ENCODE assay signal across 1 cellular context in the genomic region with DNA sequence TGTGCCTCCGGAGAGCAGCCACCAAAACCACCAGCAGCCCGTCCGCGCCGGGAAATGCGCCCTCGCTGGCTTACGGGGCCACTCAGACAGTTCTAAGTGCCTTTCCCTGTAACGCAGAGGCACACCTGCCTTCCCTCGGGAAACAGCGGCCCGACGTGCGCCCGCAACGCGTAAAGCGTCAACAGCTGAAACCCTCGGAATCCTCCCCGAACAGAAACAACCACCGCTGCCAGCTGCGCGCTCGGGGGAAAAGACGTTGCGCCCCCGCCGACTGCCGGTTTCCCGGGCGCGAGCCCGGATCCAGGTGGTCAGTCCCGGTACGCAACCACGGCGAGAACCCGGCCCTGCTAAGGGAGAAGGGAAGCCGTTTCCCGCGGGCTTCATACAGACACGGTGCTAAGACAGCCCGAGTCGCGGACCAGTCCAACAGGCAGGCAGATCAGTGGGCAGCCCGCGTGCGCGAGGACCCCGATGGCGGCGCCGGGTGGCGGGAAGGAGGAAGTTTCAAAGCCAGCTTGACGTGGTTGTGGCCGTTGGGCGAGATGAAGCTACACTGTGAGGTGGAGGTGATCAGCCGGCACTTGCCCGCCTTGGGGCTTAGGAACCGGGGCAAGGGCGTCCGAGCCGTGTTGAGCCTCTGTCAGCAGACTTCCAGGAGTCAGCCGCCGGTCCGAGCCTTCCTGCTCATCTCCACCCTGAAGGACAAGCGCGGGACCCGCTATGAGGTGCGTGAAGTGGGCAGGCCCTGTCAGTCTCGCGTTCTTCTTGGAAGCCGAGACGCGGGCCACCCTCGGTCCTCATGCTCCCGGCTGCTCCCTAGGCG.
TF ChIP-seq lines count a peak whose summit lies in the region.

A gene with protein sequence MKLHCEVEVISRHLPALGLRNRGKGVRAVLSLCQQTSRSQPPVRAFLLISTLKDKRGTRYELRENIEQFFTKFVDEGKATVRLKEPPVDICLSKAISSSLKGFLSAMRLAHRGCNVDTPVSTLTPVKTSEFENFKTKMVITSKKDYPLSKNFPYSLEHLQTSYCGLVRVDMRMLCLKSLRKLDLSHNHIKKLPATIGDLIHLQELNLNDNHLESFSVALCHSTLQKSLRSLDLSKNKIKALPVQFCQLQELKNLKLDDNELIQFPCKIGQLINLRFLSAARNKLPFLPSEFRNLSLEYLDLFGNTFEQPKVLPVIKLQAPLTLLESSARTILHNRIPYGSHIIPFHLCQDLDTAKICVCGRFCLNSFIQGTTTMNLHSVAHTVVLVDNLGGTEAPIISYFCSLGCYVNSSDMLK (plus strand): TSS at position 462 of the 823 bp plus-strand sequence. CDS start 81 bp downstream, at position 543.

TF ChIP-seq in HEK293, 187 proteins besides CTCF, POLR2A, EP300 and RAD21 (continued from another document and continues in another):
- TF ChIP-seq, protein P1, sequence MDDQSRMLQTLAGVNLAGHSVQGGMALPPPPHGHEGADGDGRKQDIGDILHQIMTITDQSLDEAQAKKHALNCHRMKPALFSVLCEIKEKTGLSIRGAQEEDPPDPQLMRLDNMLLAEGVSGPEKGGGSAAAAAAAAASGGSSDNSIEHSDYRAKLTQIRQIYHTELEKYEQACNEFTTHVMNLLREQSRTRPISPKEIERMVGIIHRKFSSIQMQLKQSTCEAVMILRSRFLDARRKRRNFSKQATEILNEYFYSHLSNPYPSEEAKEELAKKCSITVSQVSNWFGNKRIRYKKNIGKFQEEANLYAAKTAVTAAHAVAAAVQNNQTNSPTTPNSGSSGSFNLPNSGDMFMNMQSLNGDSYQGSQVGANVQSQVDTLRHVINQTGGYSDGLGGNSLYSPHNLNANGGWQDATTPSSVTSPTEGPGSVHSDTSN (CRISPR knock-in tag; IDR thresholded peaks at IDR 0.05): no peak; the same call in 1 of the 2 replicates
- no peak for TF ChIP-seq ZNF416 (tag by site-specific recombination; IDR thresholded peaks at IDR 0.05)
- TF ChIP-seq HOXA7 (CRISPR knock-in tag; IDR thresholded peaks at IDR 0.05; ENCODE audit: borderline replicate concordance): no peak
- TF ChIP-seq ZNF341 (tag by site-specific recombination; IDR thresholded peaks at IDR 0.05; ENCODE audit: low read depth): peak; percentile 54
- TF ChIP-seq ZNF596 (tag by site-specific recombination; IDR thresholded peaks at IDR 0.05): no peak
- TF ChIP-seq PRDM1 (tag by site-specific recombination; IDR thresholded peaks at IDR 0.05): no peak
- no peak for TF ChIP-seq ZNF211 (tag by site-specific recombination; IDR thresholded peaks at IDR 0.05; ENCODE audit: low read depth)
- TF ChIP-seq BCL11A (tag by site-specific recombination; IDR thresholded peaks at IDR 0.05; ENCODE audit: low read depth): no peak
- no peak for TF ChIP-seq ZNF548 (tag by site-specific recombination; IDR thresholded peaks at IDR 0.05)
- TF ChIP-seq INSM2 (tag by site-specific recombination; IDR thresholded peaks at IDR 0.05): peak; percentile 56; the same call in 1 of the 2 replicates
- TF ChIP-seq OSR2 (tag by site-specific recombination; IDR thresholded peaks at IDR 0.05): no peak
- no peak for TF ChIP-seq ZNF544 (tag by site-specific recombination; IDR thresholded peaks at IDR 0.05)
- TF ChIP-seq YY1 (tag by site-specific recombination; IDR thresholded peaks at IDR 0.05): peak; percentile 90
- no peak for TF ChIP-seq ZNF133 (tag by site-specific recombination; IDR thresholded peaks at IDR 0.05)
- TF ChIP-seq ZNF664 (tag by site-specific recombination; IDR thresholded peaks at IDR 0.05): no peak
- no peak for TF ChIP-seq ZNF112 (tag by site-specific recombination; IDR thresholded peaks at IDR 0.05)
- no peak for TF ChIP-seq GLIS1 (tag by site-specific recombination; IDR thresholded peaks at IDR 0.05)
- TF ChIP-seq SP3 (tag by site-specific recombination; IDR thresholded peaks at IDR 0.05): peak; percentile 24; the same call in 1 of the 2 replicates
- peak; percentile 92 for TF ChIP-seq ZBTB26 (tag by site-specific recombination; optimal IDR thresholded peaks at IDR 0.05)
- no peak for TF ChIP-seq TCF7L2 (IDR thresholded peaks at IDR 0.05; ENCODE audit: borderline replicate concordance, low read depth, low read length)
- no peak for TF ChIP-seq ZNF19 (tag by site-specific recombination; IDR thresholded peaks at IDR 0.05; ENCODE audit: low read depth)
- no peak for TF ChIP-seq ATF2 (tag by site-specific recombination; IDR thresholded peaks at IDR 0.05; ENCODE audit: low read depth)
- TF ChIP-seq SCRT1 (tag by site-specific recombination; IDR thresholded peaks at IDR 0.05; ENCODE audit: borderline replicate concordance): no peak
- no peak; the same call in 1 of the 2 replicates for TF ChIP-seq ZSCAN23 (tag by site-specific recombination; IDR thresholded peaks at IDR 0.05)
- peak; percentile 88; the same call in 1 of the 2 replicates for TF ChIP-seq ZNF501 (tag by site-specific recombination; IDR thresholded peaks at IDR 0.05)
- no peak for TF ChIP-seq ZNF677 (tag by site-specific recombination; IDR thresholded peaks at IDR 0.05)
- TF ChIP-seq ZNF843 (tag by site-specific recombination; IDR thresholded peaks at IDR 0.05): no peak
- no peak for TF ChIP-seq ZNF610 (tag by site-specific recombination; IDR thresholded peaks at IDR 0.05; ENCODE audit: borderline replicate concordance)
- TF ChIP-seq, protein P2, sequence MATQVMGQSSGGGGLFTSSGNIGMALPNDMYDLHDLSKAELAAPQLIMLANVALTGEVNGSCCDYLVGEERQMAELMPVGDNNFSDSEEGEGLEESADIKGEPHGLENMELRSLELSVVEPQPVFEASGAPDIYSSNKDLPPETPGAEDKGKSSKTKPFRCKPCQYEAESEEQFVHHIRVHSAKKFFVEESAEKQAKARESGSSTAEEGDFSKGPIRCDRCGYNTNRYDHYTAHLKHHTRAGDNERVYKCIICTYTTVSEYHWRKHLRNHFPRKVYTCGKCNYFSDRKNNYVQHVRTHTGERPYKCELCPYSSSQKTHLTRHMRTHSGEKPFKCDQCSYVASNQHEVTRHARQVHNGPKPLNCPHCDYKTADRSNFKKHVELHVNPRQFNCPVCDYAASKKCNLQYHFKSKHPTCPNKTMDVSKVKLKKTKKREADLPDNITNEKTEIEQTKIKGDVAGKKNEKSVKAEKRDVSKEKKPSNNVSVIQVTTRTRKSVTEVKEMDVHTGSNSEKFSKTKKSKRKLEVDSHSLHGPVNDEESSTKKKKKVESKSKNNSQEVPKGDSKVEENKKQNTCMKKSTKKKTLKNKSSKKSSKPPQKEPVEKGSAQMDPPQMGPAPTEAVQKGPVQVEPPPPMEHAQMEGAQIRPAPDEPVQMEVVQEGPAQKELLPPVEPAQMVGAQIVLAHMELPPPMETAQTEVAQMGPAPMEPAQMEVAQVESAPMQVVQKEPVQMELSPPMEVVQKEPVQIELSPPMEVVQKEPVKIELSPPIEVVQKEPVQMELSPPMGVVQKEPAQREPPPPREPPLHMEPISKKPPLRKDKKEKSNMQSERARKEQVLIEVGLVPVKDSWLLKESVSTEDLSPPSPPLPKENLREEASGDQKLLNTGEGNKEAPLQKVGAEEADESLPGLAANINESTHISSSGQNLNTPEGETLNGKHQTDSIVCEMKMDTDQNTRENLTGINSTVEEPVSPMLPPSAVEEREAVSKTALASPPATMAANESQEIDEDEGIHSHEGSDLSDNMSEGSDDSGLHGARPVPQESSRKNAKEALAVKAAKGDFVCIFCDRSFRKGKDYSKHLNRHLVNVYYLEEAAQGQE (tag by site-specific recombination; IDR thresholded peaks at IDR 0.05): peak; percentile 60; the same call in 1 of the 2 replicates
- TF ChIP-seq ZFP69B (tag by site-specific recombination; IDR thresholded peaks at IDR 0.05): no peak
- no peak for TF ChIP-seq ZFP41 (tag by site-specific recombination; IDR thresholded peaks at IDR 0.05; ENCODE audit: borderline replicate concordance)
- no peak for TF ChIP-seq GLI2 (tag by site-specific recombination; IDR thresholded peaks at IDR 0.05; ENCODE audit: borderline replicate concordance, low read depth)
- no peak for TF ChIP-seq ZBTB48 (tag by site-specific recombination; IDR thresholded peaks at IDR 0.05)
- no peak for TF ChIP-seq MYNN (tag by site-specific recombination; IDR thresholded peaks at IDR 0.05; ENCODE audit: borderline replicate concordance)
- TF ChIP-seq ZNF701 (tag by site-specific recombination; IDR thresholded peaks at IDR 0.05): no peak
- TF ChIP-seq ZNF10 (tag by site-specific recombination; IDR thresholded peaks at IDR 0.05): peak; percentile 14; the same call in 1 of the 2 replicates
- no peak for TF ChIP-seq ZNF530 (tag by site-specific recombination; IDR thresholded peaks at IDR 0.05; ENCODE audit: low read depth)
- no peak for TF ChIP-seq ZNF558 (tag by site-specific recombination; IDR thresholded peaks at IDR 0.05)
- TF ChIP-seq ZNF221 (tag by site-specific recombination; IDR thresholded peaks at IDR 0.05; ENCODE audit: borderline replicate concordance): no peak
- no peak; the same call in 1 of the 2 replicates for TF ChIP-seq ZBTB7A (tag by site-specific recombination; IDR thresholded peaks at IDR 0.05; ENCODE audit: low read depth)
- TF ChIP-seq EGR2 (tag by site-specific recombination; IDR thresholded peaks at IDR 0.05; ENCODE audit: low read depth): no peak
- peak; percentile 64; the same call in 1 of the 2 replicates for TF ChIP-seq ZNF394 (tag by site-specific recombination; IDR thresholded peaks at IDR 0.05; ENCODE audit: borderline replicate concordance)
- no peak for TF ChIP-seq ZNF473 (tag by site-specific recombination; IDR thresholded peaks at IDR 0.05)
- TF ChIP-seq ZNF660 (tag by site-specific recombination; IDR thresholded peaks at IDR 0.05): peak; percentile 16
- no peak for TF ChIP-seq ZNF426 (tag by site-specific recombination; IDR thresholded peaks at IDR 0.05)
- TF ChIP-seq, protein P3, sequence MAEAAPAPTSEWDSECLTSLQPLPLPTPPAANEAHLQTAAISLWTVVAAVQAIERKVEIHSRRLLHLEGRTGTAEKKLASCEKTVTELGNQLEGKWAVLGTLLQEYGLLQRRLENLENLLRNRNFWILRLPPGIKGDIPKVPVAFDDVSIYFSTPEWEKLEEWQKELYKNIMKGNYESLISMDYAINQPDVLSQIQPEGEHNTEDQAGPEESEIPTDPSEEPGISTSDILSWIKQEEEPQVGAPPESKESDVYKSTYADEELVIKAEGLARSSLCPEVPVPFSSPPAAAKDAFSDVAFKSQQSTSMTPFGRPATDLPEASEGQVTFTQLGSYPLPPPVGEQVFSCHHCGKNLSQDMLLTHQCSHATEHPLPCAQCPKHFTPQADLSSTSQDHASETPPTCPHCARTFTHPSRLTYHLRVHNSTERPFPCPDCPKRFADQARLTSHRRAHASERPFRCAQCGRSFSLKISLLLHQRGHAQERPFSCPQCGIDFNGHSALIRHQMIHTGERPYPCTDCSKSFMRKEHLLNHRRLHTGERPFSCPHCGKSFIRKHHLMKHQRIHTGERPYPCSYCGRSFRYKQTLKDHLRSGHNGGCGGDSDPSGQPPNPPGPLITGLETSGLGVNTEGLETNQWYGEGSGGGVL (tag by site-specific recombination; IDR thresholded peaks at IDR 0.05): no peak
- no peak for TF ChIP-seq KLF7 (tag by site-specific recombination; IDR thresholded peaks at IDR 0.05; ENCODE audit: borderline replicate concordance)
- no peak; the same call in 1 of the 2 replicates for TF ChIP-seq IKZF3 (tag by site-specific recombination; IDR thresholded peaks at IDR 0.05)
- no peak for TF ChIP-seq ZNF266 (tag by site-specific recombination; IDR thresholded peaks at IDR 0.05; ENCODE audit: low read depth)
- TF ChIP-seq, protein P4, sequence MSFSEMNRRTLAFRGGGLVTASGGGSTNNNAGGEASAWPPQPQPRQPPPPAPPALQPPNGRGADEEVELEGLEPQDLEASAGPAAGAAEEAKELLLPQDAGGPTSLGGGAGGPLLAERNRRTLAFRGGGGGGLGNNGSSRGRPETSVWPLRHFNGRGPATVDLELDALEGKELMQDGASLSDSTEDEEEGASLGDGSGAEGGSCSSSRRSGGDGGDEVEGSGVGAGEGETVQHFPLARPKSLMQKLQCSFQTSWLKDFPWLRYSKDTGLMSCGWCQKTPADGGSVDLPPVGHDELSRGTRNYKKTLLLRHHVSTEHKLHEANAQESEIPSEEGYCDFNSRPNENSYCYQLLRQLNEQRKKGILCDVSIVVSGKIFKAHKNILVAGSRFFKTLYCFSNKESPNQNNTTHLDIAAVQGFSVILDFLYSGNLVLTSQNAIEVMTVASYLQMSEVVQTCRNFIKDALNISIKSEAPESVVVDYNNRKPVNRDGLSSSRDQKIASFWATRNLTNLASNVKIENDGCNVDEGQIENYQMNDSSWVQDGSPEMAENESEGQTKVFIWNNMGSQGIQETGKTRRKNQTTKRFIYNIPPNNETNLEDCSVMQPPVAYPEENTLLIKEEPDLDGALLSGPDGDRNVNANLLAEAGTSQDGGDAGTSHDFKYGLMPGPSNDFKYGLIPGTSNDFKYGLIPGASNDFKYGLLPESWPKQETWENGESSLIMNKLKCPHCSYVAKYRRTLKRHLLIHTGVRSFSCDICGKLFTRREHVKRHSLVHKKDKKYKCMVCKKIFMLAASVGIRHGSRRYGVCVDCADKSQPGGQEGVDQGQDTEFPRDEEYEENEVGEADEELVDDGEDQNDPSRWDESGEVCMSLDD (tag by site-specific recombination; IDR thresholded peaks at IDR 0.05): no peak
- TF ChIP-seq ZNF792 (tag by site-specific recombination; IDR thresholded peaks at IDR 0.05): no peak
